ENCODE assay signal across 1 cellular context in genomic region chr7:30027915-30028748, GRCh38.
TF ChIP-seq lines count a peak whose summit lies in the region.

PLEKHA8 (plus strand) TSS chr7:30028412; CDS start chr7:30028763, 351 bp downstream.

TF ChIP-seq in H1, 55 proteins besides CTCF, POLR2A, EP300 and RAD21 (continued from another document):
- TF ChIP-seq NRF1 (IDR thresholded peaks at IDR 0.05; ENCODE audit: low read depth, low read length) (peak; percentile 78), POU5F1 (IDR thresholded peaks at IDR 0.05; ENCODE audit: low read depth, low read length) (no peak), KDM4A (IDR thresholded peaks at IDR 0.05; ENCODE audit: low read depth, low read length, severe bottlenecking) (peak; percentile 79), ASH2L (IDR thresholded peaks at IDR 0.05; ENCODE audit: low read length) (peak; percentile 74), CHD2 (IDR thresholded peaks at IDR 0.05; ENCODE audit: low read length) (peak; percentile 40), SIX5 (IDR thresholded peaks at IDR 0.05; ENCODE audit: low read depth, low read length) (peak; percentile 43; the same call in 1 of the 2 replicates), ATF2 (IDR thresholded peaks at IDR 0.05; ENCODE audit: low read length) (no peak), SP4 (IDR thresholded peaks at IDR 0.05; ENCODE audit: low read length) (peak; percentile 85; the same call in 1 of the 2 replicates), EGR1 (IDR thresholded peaks at IDR 0.05; ENCODE audit: borderline replicate concordance, low read depth, low read length) (peak; percentile 14; the same call in 1 of the 2 replicates)
- TF ChIP-seq, protein P1, sequence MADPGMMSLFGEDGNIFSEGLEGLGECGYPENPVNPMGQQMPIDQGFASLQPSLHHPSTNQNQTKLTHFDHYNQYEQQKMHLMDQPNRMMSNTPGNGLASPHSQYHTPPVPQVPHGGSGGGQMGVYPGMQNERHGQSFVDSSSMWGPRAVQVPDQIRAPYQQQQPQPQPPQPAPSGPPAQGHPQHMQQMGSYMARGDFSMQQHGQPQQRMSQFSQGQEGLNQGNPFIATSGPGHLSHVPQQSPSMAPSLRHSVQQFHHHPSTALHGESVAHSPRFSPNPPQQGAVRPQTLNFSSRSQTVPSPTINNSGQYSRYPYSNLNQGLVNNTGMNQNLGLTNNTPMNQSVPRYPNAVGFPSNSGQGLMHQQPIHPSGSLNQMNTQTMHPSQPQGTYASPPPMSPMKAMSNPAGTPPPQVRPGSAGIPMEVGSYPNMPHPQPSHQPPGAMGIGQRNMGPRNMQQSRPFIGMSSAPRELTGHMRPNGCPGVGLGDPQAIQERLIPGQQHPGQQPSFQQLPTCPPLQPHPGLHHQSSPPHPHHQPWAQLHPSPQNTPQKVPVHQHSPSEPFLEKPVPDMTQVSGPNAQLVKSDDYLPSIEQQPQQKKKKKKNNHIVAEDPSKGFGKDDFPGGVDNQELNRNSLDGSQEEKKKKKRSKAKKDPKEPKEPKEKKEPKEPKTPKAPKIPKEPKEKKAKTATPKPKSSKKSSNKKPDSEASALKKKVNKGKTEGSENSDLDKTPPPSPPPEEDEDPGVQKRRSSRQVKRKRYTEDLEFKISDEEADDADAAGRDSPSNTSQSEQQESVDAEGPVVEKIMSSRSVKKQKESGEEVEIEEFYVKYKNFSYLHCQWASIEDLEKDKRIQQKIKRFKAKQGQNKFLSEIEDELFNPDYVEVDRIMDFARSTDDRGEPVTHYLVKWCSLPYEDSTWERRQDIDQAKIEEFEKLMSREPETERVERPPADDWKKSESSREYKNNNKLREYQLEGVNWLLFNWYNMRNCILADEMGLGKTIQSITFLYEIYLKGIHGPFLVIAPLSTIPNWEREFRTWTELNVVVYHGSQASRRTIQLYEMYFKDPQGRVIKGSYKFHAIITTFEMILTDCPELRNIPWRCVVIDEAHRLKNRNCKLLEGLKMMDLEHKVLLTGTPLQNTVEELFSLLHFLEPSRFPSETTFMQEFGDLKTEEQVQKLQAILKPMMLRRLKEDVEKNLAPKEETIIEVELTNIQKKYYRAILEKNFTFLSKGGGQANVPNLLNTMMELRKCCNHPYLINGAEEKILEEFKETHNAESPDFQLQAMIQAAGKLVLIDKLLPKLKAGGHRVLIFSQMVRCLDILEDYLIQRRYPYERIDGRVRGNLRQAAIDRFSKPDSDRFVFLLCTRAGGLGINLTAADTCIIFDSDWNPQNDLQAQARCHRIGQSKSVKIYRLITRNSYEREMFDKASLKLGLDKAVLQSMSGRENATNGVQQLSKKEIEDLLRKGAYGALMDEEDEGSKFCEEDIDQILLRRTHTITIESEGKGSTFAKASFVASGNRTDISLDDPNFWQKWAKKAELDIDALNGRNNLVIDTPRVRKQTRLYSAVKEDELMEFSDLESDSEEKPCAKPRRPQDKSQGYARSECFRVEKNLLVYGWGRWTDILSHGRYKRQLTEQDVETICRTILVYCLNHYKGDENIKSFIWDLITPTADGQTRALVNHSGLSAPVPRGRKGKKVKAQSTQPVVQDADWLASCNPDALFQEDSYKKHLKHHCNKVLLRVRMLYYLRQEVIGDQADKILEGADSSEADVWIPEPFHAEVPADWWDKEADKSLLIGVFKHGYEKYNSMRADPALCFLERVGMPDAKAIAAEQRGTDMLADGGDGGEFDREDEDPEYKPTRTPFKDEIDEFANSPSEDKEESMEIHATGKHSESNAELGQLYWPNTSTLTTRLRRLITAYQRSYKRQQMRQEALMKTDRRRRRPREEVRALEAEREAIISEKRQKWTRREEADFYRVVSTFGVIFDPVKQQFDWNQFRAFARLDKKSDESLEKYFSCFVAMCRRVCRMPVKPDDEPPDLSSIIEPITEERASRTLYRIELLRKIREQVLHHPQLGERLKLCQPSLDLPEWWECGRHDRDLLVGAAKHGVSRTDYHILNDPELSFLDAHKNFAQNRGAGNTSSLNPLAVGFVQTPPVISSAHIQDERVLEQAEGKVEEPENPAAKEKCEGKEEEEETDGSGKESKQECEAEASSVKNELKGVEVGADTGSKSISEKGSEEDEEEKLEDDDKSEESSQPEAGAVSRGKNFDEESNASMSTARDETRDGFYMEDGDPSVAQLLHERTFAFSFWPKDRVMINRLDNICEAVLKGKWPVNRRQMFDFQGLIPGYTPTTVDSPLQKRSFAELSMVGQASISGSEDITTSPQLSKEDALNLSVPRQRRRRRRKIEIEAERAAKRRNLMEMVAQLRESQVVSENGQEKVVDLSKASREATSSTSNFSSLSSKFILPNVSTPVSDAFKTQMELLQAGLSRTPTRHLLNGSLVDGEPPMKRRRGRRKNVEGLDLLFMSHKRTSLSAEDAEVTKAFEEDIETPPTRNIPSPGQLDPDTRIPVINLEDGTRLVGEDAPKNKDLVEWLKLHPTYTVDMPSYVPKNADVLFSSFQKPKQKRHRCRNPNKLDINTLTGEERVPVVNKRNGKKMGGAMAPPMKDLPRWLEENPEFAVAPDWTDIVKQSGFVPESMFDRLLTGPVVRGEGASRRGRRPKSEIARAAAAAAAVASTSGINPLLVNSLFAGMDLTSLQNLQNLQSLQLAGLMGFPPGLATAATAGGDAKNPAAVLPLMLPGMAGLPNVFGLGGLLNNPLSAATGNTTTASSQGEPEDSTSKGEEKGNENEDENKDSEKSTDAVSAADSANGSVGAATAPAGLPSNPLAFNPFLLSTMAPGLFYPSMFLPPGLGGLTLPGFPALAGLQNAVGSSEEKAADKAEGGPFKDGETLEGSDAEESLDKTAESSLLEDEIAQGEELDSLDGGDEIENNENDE (IDR thresholded peaks at IDR 0.05; ENCODE audit: insufficient replicate concordance, low read length), result no peak
TF ChIP-seq in H1: peak in this region for 13.
